ENCODE assay signal across 18 cellular contexts in genomic region chr11:75152651-75153553, GRCh38. TPM values are rescaled to one million over a fixed set of nuclear protein-coding genes. Genes with fewer than 3 reads are reported as not detected.
DNase-seq lines count a peak whose midpoint lies in the region; ATAC-seq and TF ChIP-seq lines count a peak whose summit lies in the region.
"Had no signal": no experiment of that assay in that cellular context is flagged by ENCODE, and none has a peak within 500 bp of the region (broad histone marks: within the 10 kb centered on the region; RNA-seq: fewer than 3 reads in every experiment).

No MANE protein-coding gene starts in this region.

- TF ChIP-seq CTCF in liver (IDR thresholded peaks at IDR 0.05; ENCODE audit: low read depth, low read length, missing input control) (no peak), vagina (IDR thresholded peaks at IDR 0.05) (no peak)

- H3K36me3 ChIP-seq in liver (ENCODE audit: control insufficient read depth in 4 of 4, insufficient read depth in 3 of 4, low read depth in 1 of 4, low read length in 3 of 4) (no peaks in the 10 kb centered on the region), vagina (no peaks in the 10 kb centered on the region)

- H3K4me1 ChIP-seq in liver (ENCODE audit: control insufficient read depth in 4 of 4, insufficient read depth in 4 of 4, low read length in 3 of 4) (peaks cover 26 to 59% (median 52%) of the 10 kb centered on the region in 4 donors), vagina (no peaks in the 10 kb centered on the region)

- DNase-seq in left ventricle myocardium superior (peak; percentile 41), Right ventricle myocardium inferior (ENCODE audit: missing footprints) (no peak), vagina (ENCODE audit: extremely low spot score in 2 of 2) (no peak), KBM-7 (no peak), AG20443 (ENCODE audit: low spot score) (no peak), Ammon's horn (ENCODE audit: low spot score) (no peak)
- DNase-seq: activated CD4-positive, alpha-beta T cell treated with anti-CD3 and anti-CD28 coated beads for 1 hour; activated gamma-delta T cell treated with Interleukin-2 at 50 U/mL for 16 hours; anterior cingulate cortex; CD8-positive, alpha-beta T cell; naive thymus-derived CD4-positive, alpha-beta T cell; NCI-H2029; NCI-H524 had no signal

- intact Hi-C loops in left ventricle myocardium superior (cut with micrococcal nuclease) (loop anchor here (5.0 kb wide), 1 partner anchor 39 kb away; no protein-coding TSS in a partner anchor), Right ventricle myocardium inferior (cut with DNase I) (no loop called here), vagina (cut with DNase I) (no loop called here)

- no peak for TF ChIP-seq POLR2A in vagina (IDR thresholded peaks at IDR 0.05)

- in situ Hi-C loops in KBM-7 (cut with MboI; ENCODE audit: low pct_unique_long_range_greater_than_20kb, low sequenced_read_pairs): no loop called here

- no peak overlapping the region for H3K9ac ChIP-seq in liver (ENCODE audit: low read depth in 1 of 2, low read length in 2 of 2)

- ATAC-seq in left ventricle myocardium superior (peak; percentile 2), Right ventricle myocardium inferior (no peak)
- ATAC-seq: CD8-positive, alpha-beta T cell; naive thymus-derived CD4-positive, alpha-beta T cell had no signal

- H3K4me3 ChIP-seq in liver (ENCODE audit: low read depth in 1 of 3, low read length in 3 of 3) (peak overlapping the region in 2 of 3 donors; percentile 5 to 12), skin epidermis (peak overlapping the region; percentile 7 to 36 (median 21)), vagina (peak overlapping the region; percentile 23 to 29)
- H3K4me3 ChIP-seq: A549 had no signal

- peak in 1 of 2 donors; percentile 14 for TF ChIP-seq RAD21 in liver (IDR thresholded peaks at IDR 0.05)

- H3K27ac ChIP-seq in liver (ENCODE audit: low read depth in 1 of 2, low read length in 2 of 2) (peak overlapping the region in 1 of 2 donors; percentile 6), skin epidermis (peak overlapping the region in 9 of 21 experiments; percentile 1 to 69 (median 26)), vagina (no peak overlapping the region)
- H3K27ac ChIP-seq: A549 had no signal

- WGBS in liver: 82% methylated on average over 5 of the region's 5 CpGs

- no peaks in the 10 kb centered on the region for H3K27me3 ChIP-seq in liver (ENCODE audit: control insufficient read depth in 4 of 4, insufficient read depth in 4 of 4, low read length in 3 of 4)
- H3K27me3 ChIP-seq in vagina: no peaks in the 10 kb centered on the region

- no peaks in the 10 kb centered on the region for H3K9me3 ChIP-seq in liver (ENCODE audit: control insufficient read depth in 4 of 4, low read length in 3 of 4)
- H3K9me3 ChIP-seq in vagina: no peaks in the 10 kb centered on the region
- H3K9me3 ChIP-seq: A549 had no signal

TF ChIP-seq in liver, 16 proteins besides CTCF, POLR2A, EP300 and RAD21:
- TF ChIP-seq RXRA (IDR thresholded peaks at IDR 0.05): peak in 1 of 2 donors; percentile 60
- TF ChIP-seq YY1 (IDR thresholded peaks at IDR 0.05): no peak
- no peak for TF ChIP-seq REST (IDR thresholded peaks at IDR 0.05)
- peak; percentile 51 for TF ChIP-seq NR2F2 (IDR thresholded peaks at IDR 0.05)
- TF ChIP-seq JUND (IDR thresholded peaks at IDR 0.05): no peak
- TF ChIP-seq TAF1 (conservative IDR thresholded peaks at IDR 0.05): no peak
- TF ChIP-seq HNF4A (conservative IDR thresholded peaks at IDR 0.05): peak; percentile 50 to 64

RNA-seq across cellular contexts. Expression of gene SLCO2B1, which starts 2.0 kb away (rescaled TPM):
- 30.1 TPM for total RNA-seq in left ventricle myocardium superior
- total RNA-seq in Right ventricle myocardium inferior: 33.4 TPM
- 100 to 1,000 TPM in 1 of 2 donors, 10 to 100 TPM in 1; 92.1 to 184 TPM for total RNA-seq in liver
- 100 to 1,000 TPM in 1 of 2 donors, 10 to 100 TPM in 1; 52.7 to 179 TPM for polyA plus RNA-seq in liver
- total RNA-seq in vagina: 55.5 TPM
- total RNA-seq: CD8-positive, alpha-beta T cell had no signal
- polyA plus RNA-seq: naive thymus-derived CD4-positive, alpha-beta T cell had no signal

RNA-seq across cellular contexts. Expression of gene OR2AT4, which starts 56.2 kb away (rescaled TPM):
- total RNA-seq in left ventricle myocardium superior (not detected), Right ventricle myocardium inferior (not detected), liver (not detected), vagina (not detected)
- not detected for polyA plus RNA-seq in liver
- total RNA-seq: CD8-positive, alpha-beta T cell; kidney epithelial cell; naive thymus-derived CD4-positive, alpha-beta T cell; posterior vena cava had no signal
- polyA plus RNA-seq: naive thymus-derived CD4-positive, alpha-beta T cell had no signal
